Comparison of ENCODE assay signal across 19 cellular contexts in the genomic region with DNA sequence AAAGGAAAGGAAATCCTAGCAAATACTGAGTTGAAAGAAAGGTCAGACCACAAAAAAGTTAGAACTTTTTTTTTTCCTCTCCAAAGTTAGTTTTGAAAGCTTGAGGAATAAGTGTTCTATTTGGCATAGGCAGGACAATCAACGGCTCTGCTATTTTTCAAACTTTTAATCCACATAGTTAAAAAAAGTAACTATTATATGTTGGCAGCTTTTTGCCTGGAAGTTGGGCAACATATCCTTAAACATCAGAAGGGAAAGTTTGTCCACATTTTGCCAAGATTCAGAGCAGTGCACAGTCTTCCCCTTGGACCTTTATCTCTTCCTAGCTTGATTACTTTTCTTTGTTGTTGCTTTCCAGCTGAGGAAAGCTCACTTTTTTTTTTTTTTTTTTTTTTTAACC.
"Had no signal": no experiment of that assay in that cellular context is flagged by ENCODE, and none has a peak within 500 bp of the region (broad histone marks: within the 10 kb centered on the region; RNA-seq: fewer than 3 reads in every experiment).

No MANE protein-coding gene starts in this region.

- H3K27me3 ChIP-seq: breast epithelium, neutrophil, transverse colon, vagina had no signal

- H3K27ac ChIP-seq: neutrophil, transverse colon, vagina had no signal

- H3K4me1 Mint-ChIP-seq: activated naive CD8-positive, alpha-beta T cell treated with anti-CD3 and anti-CD28 coated beads, Interleukin-2, amount 50 U/mL, for 24 hours; memory B cell; naive thymus-derived CD8-positive, alpha-beta T cell had no signal

- DNase-seq: activated CD4-positive, alpha-beta T cell treated with anti-CD3 and anti-CD28 coated beads, Interleukin-2, amount 50 U/mL, for 1 hour; activated CD8-positive, alpha-beta memory T cell treated with anti-CD3 and anti-CD28 coated beads, Interleukin-2, amount 50 U/mL, for 4 hours; activated naive CD4-positive, alpha-beta T cell treated with anti-CD3 and anti-CD28 coated beads for 36 hours; activated naive CD8-positive, alpha-beta T cell treated with anti-CD3 and anti-CD28 coated beads, Interleukin-2, amount 50 U/mL, for 24 hours; activated T-cell treated with anti-CD3 and anti-CD28 coated beads, Interleukin-2, amount 50 U/mL, for 4 hours; cerebellar nuclear complex; cortex of kidney; hippocampal formation; mucosa of descending colon; naive thymus-derived CD8-positive, alpha-beta T cell; stimulated activated CD4-positive, alpha-beta T cell treated with anti-CD3 and anti-CD28 coated beads, Interleukin-2, amount 100 ng/mL, for 24 hours; stimulated activated naive CD4-positive, alpha-beta T cell treated with Interleukin-2 at 50 U/mL for 16 hours; T1000; transverse colon had no signal

- H3K9me3 ChIP-seq: neutrophil, vagina had no signal

- H3K36me3 Mint-ChIP-seq: memory B cell had no signal

- H3K4me3 Mint-ChIP-seq: activated naive CD4-positive, alpha-beta T cell treated with anti-CD3 and anti-CD28 coated beads for 36 hours; activated naive CD8-positive, alpha-beta T cell treated with anti-CD3 and anti-CD28 coated beads, Interleukin-2, amount 50 U/mL, for 24 hours; activated T-cell treated with anti-CD3 and anti-CD28 coated beads, Interleukin-2, amount 50 U/mL, for 4 hours; memory B cell; naive thymus-derived CD8-positive, alpha-beta T cell had no signal

- H3K4me3 ChIP-seq: breast epithelium, mucosa of descending colon, transverse colon, vagina had no signal

- H3K36me3 ChIP-seq: breast epithelium, neutrophil, transverse colon, vagina had no signal

- H3K27me3 Mint-ChIP-seq: memory B cell had no signal

- H3K4me1 ChIP-seq: breast epithelium, transverse colon, vagina had no signal

- ATAC-seq: activated naive CD8-positive, alpha-beta T cell treated with anti-CD3 and anti-CD28 coated beads, Interleukin-2, amount 50 U/mL, for 24 hours; activated T-cell treated with anti-CD3 and anti-CD28 coated beads, Interleukin-2, amount 50 U/mL, for 4 hours; left colon; mucosa of descending colon; naive thymus-derived CD8-positive, alpha-beta T cell had no signal

- H3K27ac Mint-ChIP-seq: activated naive CD4-positive, alpha-beta T cell treated with anti-CD3 and anti-CD28 coated beads for 36 hours; activated naive CD8-positive, alpha-beta T cell treated with anti-CD3 and anti-CD28 coated beads, Interleukin-2, amount 50 U/mL, for 24 hours; memory B cell; naive thymus-derived CD8-positive, alpha-beta T cell had no signal
